In genomic region chr17:78678220-78678554, GRCh38 we compare ENCODE assay signal across 22 cellular contexts.
"Had no signal": no experiment of that assay in that cellular context is flagged by ENCODE, and none has a peak within 500 bp of the region (broad histone marks: within the 10 kb centered on the region; RNA-seq: fewer than 3 reads in every experiment).

No MANE protein-coding gene starts in this region.

- H3K9me3 ChIP-seq: ascending aorta, esophagus squamous epithelium, neutrophil, testis, upper lobe of left lung had no signal

- H3K4me1 ChIP-seq: ascending aorta, parathyroid adenoma had no signal

- H3K4me3 ChIP-seq: ascending aorta, esophagus squamous epithelium, skin epidermis, testis, upper lobe of left lung had no signal

- H2AFZ ChIP-seq: parathyroid adenoma had no signal

- H3K79me2 ChIP-seq: parathyroid adenoma had no signal

- H3K27ac ChIP-seq: ascending aorta, esophagus squamous epithelium, parathyroid adenoma, skin epidermis, testis, upper lobe of left lung had no signal

- ATAC-seq: left cardiac atrium; natural killer cell treated with Interleukin-12 subunit alpha and Interleukin-12 subunit beta and Interleukin-15 and Interleukin-18, amount 100 ng/mL, for 72 hours; SK-N-SH treated with all-trans-retinoic acid at 6 μM for 48 hours; T-cell had no signal

- H3K27me3 ChIP-seq: ascending aorta, esophagus squamous epithelium, neutrophil, testis, upper lobe of left lung had no signal

- DNase-seq: activated CD4-positive, alpha-beta T cell treated with anti-CD3 and anti-CD28 coated beads for 48 hours; activated CD4-positive, CD25-positive, alpha-beta regulatory T cell; activated CD8-positive, alpha-beta memory T cell treated with anti-CD3 and anti-CD28 coated beads for 24 hours; activated CD8-positive, alpha-beta memory T cell treated with anti-CD3 and anti-CD28 coated beads, Interleukin-2, amount 50 U/mL, for 48 hours; activated naive CD4-positive, alpha-beta T cell; effector memory CD4-positive, alpha-beta T cell; esophagus squamous epithelium; left cardiac atrium; stimulated activated CD4-positive, alpha-beta T cell treated with anti-CD3 and anti-CD28 coated beads, Interleukin-15, amount 100 ng/mL, for 24 hours; stimulated activated CD4-positive, alpha-beta T cell treated with anti-CD3 and anti-CD28 coated beads, Interleukin-4, amount 100 ng/mL, for 1 hour; T-cell; T1000; testis; upper lobe of left lung had no signal

- H3K9ac ChIP-seq: parathyroid adenoma had no signal

- FAIRE-seq: endothelial cell of umbilical vein, islet of Langerhans had no signal
